Comparison of ENCODE assay signal across 35 cellular contexts in the genomic region with DNA sequence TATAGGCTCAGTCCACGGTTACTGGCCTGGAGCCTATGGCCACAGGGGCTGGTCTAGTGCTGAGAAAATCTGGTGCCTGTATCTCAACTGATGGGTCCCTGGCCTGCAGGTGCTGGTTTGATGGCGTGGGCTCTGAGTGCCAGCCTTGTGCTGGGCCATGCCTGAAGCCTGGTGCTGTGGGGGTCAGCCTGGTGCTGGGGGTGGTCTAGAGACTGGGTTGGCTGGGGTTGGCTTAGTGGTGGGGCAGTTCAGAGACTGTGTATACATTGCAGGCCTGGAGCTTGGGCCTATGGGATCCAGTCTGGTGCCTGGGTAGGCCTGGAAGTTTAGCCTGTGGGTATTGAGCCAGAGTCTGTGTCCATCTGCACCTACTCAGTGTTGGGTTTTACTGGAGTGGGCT. TPM values are rescaled to one million over a fixed set of nuclear protein-coding genes. Genes with fewer than 3 reads are reported as not detected.
"Had no signal": no experiment of that assay in that cellular context is flagged by ENCODE, and none has a peak within 500 bp of the region (broad histone marks: within the 10 kb centered on the region; RNA-seq: fewer than 3 reads in every experiment).

No MANE protein-coding gene starts in this region.

- H3K27ac ChIP-seq: brain microvascular endothelial cell, gastroesophageal sphincter, hepatocyte, right lobe of liver, skin epidermis, thoracic aorta, vagina, WERI-Rb-1 had no signal

- DNase-seq: activated CD4-positive, alpha-beta memory T cell treated with anti-CD3 and anti-CD28 coated beads for 36 hours; activated CD4-positive, alpha-beta T cell treated with anti-CD3 and anti-CD28 coated beads for 48 hours; activated CD8-positive, alpha-beta memory T cell treated with anti-CD3 and anti-CD28 coated beads, Interleukin-2, amount 50 U/mL, for 4 hours; activated gamma-delta T cell; activated naive CD4-positive, alpha-beta T cell treated with anti-CD3 and anti-CD28 coated beads, Interleukin-2, amount 10 ng/mL, durations not matched to agents 7 days and 5 days; activated naive CD8-positive, alpha-beta T cell treated with anti-CD3 and anti-CD28 coated beads, Interleukin-2, amount 10 ng/mL, durations not matched to agents 7 days and 5 days; activated T-cell treated with anti-CD3 and anti-CD28 coated beads, Interleukin-2, amount 50 U/mL, for 1 hour; brain microvascular endothelial cell; caudate nucleus; cortex of kidney; effector memory CD8-positive, alpha-beta T cell; erythroblast; left cardiac atrium; naive B cell; right lobe of liver; stimulated activated CD4-positive, alpha-beta T cell treated with anti-CD3 and anti-CD28 coated beads, Interleukin-12 subunit alpha, Interleukin-12 subunit beta, amount 100 ng/mL, for 4 hours; stimulated activated CD4-positive, alpha-beta T cell treated with anti-CD3 and anti-CD28 coated beads, Interleukin-4, amount 100 ng/mL, for 1 hour; trophoblast cell; WERI-Rb-1 had no signal

- H3K4me1 ChIP-seq: gastroesophageal sphincter, right lobe of liver, vagina had no signal

- FAIRE-seq: astrocyte, keratinocyte had no signal

- H2AFZ ChIP-seq: hepatocyte had no signal

- H3K27me3 ChIP-seq: brain microvascular endothelial cell, gastroesophageal sphincter, hepatocyte, right lobe of liver, vagina had no signal

- ATAC-seq: activated CD4-positive, CD25-positive, alpha-beta regulatory T cell treated with anti-CD3 and anti-CD28 coated beads, Interleukin-2, amount 50 U/mL, for 24 hours; effector memory CD8-positive, alpha-beta T cell; gastroesophageal sphincter; left cardiac atrium; right lobe of liver had no signal

- H3K4me3 ChIP-seq: gastroesophageal sphincter, hepatocyte, right lobe of liver, skin epidermis, thoracic aorta, vagina had no signal

- H3K4me2 ChIP-seq: hepatocyte had no signal

- H3K9me3 ChIP-seq: right lobe of liver, thoracic aorta, vagina had no signal

- H3K36me3 ChIP-seq: brain microvascular endothelial cell, gastroesophageal sphincter, right lobe of liver, thoracic aorta, vagina, WERI-Rb-1 had no signal

- H3K79me2 ChIP-seq: hepatocyte had no signal

RNA-seq across cellular contexts. Expression of a gene that starts 36.4 kb away (rescaled TPM):
- total RNA-seq: activated CD4-positive, alpha-beta memory T cell treated with anti-CD3 and anti-CD28 coated beads for 36 hours; activated CD8-positive, alpha-beta memory T cell treated with anti-CD3 and anti-CD28 coated beads for 36 hours; activated naive CD8-positive, alpha-beta T cell treated with anti-CD3 and anti-CD28 coated beads, Interleukin-2, amount 10 ng/mL, durations not matched to agents 7 days and 5 days; astrocyte; chondrocyte; left cardiac atrium; liver; mesothelial cell of epicardium; osteoblast; posterior vena cava; right lobe of liver; subcutaneous adipose tissue; T-helper 1 cell treated with Interleukin-12 subunit alpha and Interleukin-12 subunit beta and Interleukin-4 antibody, amounts not matched to agents 30 ng/mL and 1 ng/mL, for 36 hours; thoracic aorta; vagina had no signal
- polyA plus RNA-seq: liver had no signal
